8 cellular contexts compared by ENCODE assay signal in genomic region chr19:18020212-18021067, GRCh38. TPM values are rescaled to one million over a fixed set of nuclear protein-coding genes. Genes with fewer than 3 reads are reported as not detected.
DNase-seq lines count a peak whose midpoint lies in the region; ATAC-seq and TF ChIP-seq lines count a peak whose summit lies in the region.

No MANE protein-coding gene starts in this region.

- no peak overlapping the region for H3T11ph ChIP-seq in H9 (ENCODE audit: low read length)

- peak overlapping the region; percentile 37 for H4K5ac ChIP-seq in H9 (ENCODE audit: insufficient read length, low read depth, low read length)

- no peak overlapping the region for H3K23ac ChIP-seq in H9 (ENCODE audit: insufficient read length, low read depth, low read length)

- no peak overlapping the region for H2BK5ac ChIP-seq in H9 (ENCODE audit: insufficient read length, low read length)

- H3K4me1 ChIP-seq in H9 (ENCODE audit: insufficient read depth, low read length), result no peaks in the 10 kb centered on the region; the same call in 1 of the 2 replicates

- peak overlapping the region; percentile 83 for H4K91ac ChIP-seq in H9 (ENCODE audit: insufficient read length, low read depth, low read length)

- no peaks in the 10 kb centered on the region for H3K9me3 ChIP-seq in H9 (ENCODE audit: control insufficient read depth, low read depth, low read length)

- no peak overlapping the region for H3K14ac ChIP-seq in H9 (ENCODE audit: insufficient read depth, low read length)

- no peak overlapping the region for H3K4ac ChIP-seq in H9 (ENCODE audit: low read depth, low read length)

- H3K27me3 Mint-ChIP-seq in H9 (ENCODE audit: low read depth) (no peaks in the 10 kb centered on the region), immature natural killer cell (ENCODE audit: low read depth in 3 of 3) (peaks cover 0 to 6% (median 4%) of the 10 kb centered on the region in 3 donors), type B pancreatic cell (no peaks in the 10 kb centered on the region)

- H2BK15ac ChIP-seq in H9 (ENCODE audit: low read depth, low read length), result no peak overlapping the region

- no peak overlapping the region for H3K4me2 ChIP-seq in H9 (ENCODE audit: insufficient read depth, insufficient read length, low read length)

- H4K20me1 ChIP-seq in H9 (ENCODE audit: control insufficient read depth, insufficient read depth, insufficient read length), result no peaks in the 10 kb centered on the region

- H2AK5ac ChIP-seq in H9 (ENCODE audit: insufficient read length, low read length), result no peak overlapping the region

- DNase-seq in H9 (no peak), immature natural killer cell (no peak), SW480 (ENCODE audit: low spot score) (no peak), type B pancreatic cell (ENCODE audit: extremely low spot score, unreplicated experiment) (no peak)
- DNase-seq in stimulated activated effector memory CD8-positive, alpha-beta T cell treated with anti-CD3 and anti-CD28 coated beads, Interleukin-12 subunit alpha, Interleukin-12 subunit beta, amount 100 ng/mL, for 72 hours (ENCODE audit: low spot score in 2 of 2), result no peak

- TF ChIP-seq CTCF in H9 (conservative IDR thresholded peaks at IDR 0.05) (no peak), type B pancreatic cell (conservative IDR thresholded peaks at IDR 0.05) (no peak)

- H3K9me3 Mint-ChIP-seq in H9, result no peaks in the 10 kb centered on the region
- no peaks in the 10 kb centered on the region for H3K9me3 Mint-ChIP-seq in immature natural killer cell
- peaks cover 3% of the 10 kb centered on the region for H3K9me3 Mint-ChIP-seq in stimulated activated effector memory CD8-positive, alpha-beta T cell treated with anti-CD3 and anti-CD28 coated beads, Interleukin-12 subunit alpha, Interleukin-12 subunit beta, amount 100 ng/mL, for 72 hours
- H3K9me3 Mint-ChIP-seq in type B pancreatic cell, result no peaks in the 10 kb centered on the region

- H3K27ac Mint-ChIP-seq in H9, result no peak overlapping the region
- H3K27ac Mint-ChIP-seq in immature natural killer cell, result peak overlapping the region in 5 of 6 donors; percentile 39 to 88 (median 83)
- H3K27ac Mint-ChIP-seq in stimulated activated effector memory CD8-positive, alpha-beta T cell treated with anti-CD3 and anti-CD28 coated beads, Interleukin-12 subunit alpha, Interleukin-12 subunit beta, amount 100 ng/mL, for 72 hours, result peak overlapping the region; percentile 97
- H3K27ac Mint-ChIP-seq in type B pancreatic cell, result no peak overlapping the region

- H4K8ac ChIP-seq in H9 (replicated peaks; ENCODE audit: insufficient read length, low read depth, low read length), result peak overlapping the region; percentile 88

- H3K18ac ChIP-seq in H9 (ENCODE audit: insufficient read length, low read depth, low read length), result peak overlapping the region; percentile 29

- H3K4me3 Mint-ChIP-seq in H9 (no peak overlapping the region), immature natural killer cell (peak overlapping the region in 2 of 5 donors; percentile 65 to 77), type B pancreatic cell (no peak overlapping the region)
- peak overlapping the region; percentile 70 for H3K4me3 Mint-ChIP-seq in stimulated activated effector memory CD8-positive, alpha-beta T cell treated with anti-CD3 and anti-CD28 coated beads, Interleukin-12 subunit alpha, Interleukin-12 subunit beta, amount 100 ng/mL, for 72 hours

- no peak overlapping the region for H3K56ac ChIP-seq in H9 (ENCODE audit: insufficient read length, low read depth, low read length)

- no peak overlapping the region for H3K9ac ChIP-seq in H9 (ENCODE audit: extremely low read depth, insufficient read length, low read length)

- no CpG with 5 or more reads among the region's 15 CpGs for WGBS in H9 (ENCODE audit: extremely low coverage, insufficient read length, low lambda C conversion rate)
- WGBS in adipose tissue, 3 donors, result 25 to 35% (median 35%) methylated on average over 15 of the region's 15 CpGs

- H3K27ac ChIP-seq in H9 (ENCODE audit: insufficient read length, low read depth, low read length) (no peak overlapping the region), adipose tissue (ENCODE audit: low read depth, low read length) (peak overlapping the region; percentile 60)

- no peak overlapping the region for H2BK20ac ChIP-seq in H9 (ENCODE audit: low read depth, low read length, poor library complexity, severe bottlenecking)

- H2AFZ ChIP-seq in H9 (ENCODE audit: low read length), result no peak overlapping the region

- no peak for ATAC-seq in stimulated activated effector memory CD8-positive, alpha-beta T cell treated with anti-CD3 and anti-CD28 coated beads, Interleukin-12 subunit alpha, Interleukin-12 subunit beta, amount 100 ng/mL, for 72 hours
- ATAC-seq in HG03045 (IDR thresholded peaks at IDR 0.05; ENCODE audit: unreplicated experiment) (no peak), HG02852 (IDR thresholded peaks at IDR 0.05; ENCODE audit: unreplicated experiment) (no peak)

- no peaks in the 10 kb centered on the region for H3K79me1 ChIP-seq in H9 (ENCODE audit: insufficient read depth, low read depth, low read length, poor library complexity, severe bottlenecking)

- H2BK12ac ChIP-seq in H9 (ENCODE audit: insufficient read length, low read depth, low read length), result no peak overlapping the region

- H2BK120ac ChIP-seq in H9 (ENCODE audit: low read depth, low read length, poor library complexity, severe bottlenecking), result no peak overlapping the region

- no peaks in the 10 kb centered on the region for H3K79me2 ChIP-seq in H9 (ENCODE audit: insufficient read depth, low read length)

- no peaks in the 10 kb centered on the region for H3K27me3 ChIP-seq in H9 (ENCODE audit: insufficient read depth, low read length)

- H3K4me1 Mint-ChIP-seq in H9 (peaks cover 6 to 13% of the 10 kb centered on the region in 2 experiments), immature natural killer cell (peaks cover 35 to 38% of the 10 kb centered on the region in 2 donors), type B pancreatic cell (ENCODE audit: unreplicated experiment) (peaks cover 4% of the 10 kb centered on the region)
- H3K4me1 Mint-ChIP-seq in stimulated activated effector memory CD8-positive, alpha-beta T cell treated with anti-CD3 and anti-CD28 coated beads, Interleukin-12 subunit alpha, Interleukin-12 subunit beta, amount 100 ng/mL, for 72 hours, result peaks cover 66% of the 10 kb centered on the region

- H3K36me3 Mint-ChIP-seq in H9 (ENCODE audit: insufficient read depth in 1 of 3, low read depth in 3 of 3), result peaks cover 0 to 2% (median 0%) of the 10 kb centered on the region in 3 experiments; a peak in 2 of 7 replicates
- peaks cover 0 to 3% (median under 1%) of the 10 kb centered on the region in 3 donors for H3K36me3 Mint-ChIP-seq in immature natural killer cell
- peaks cover 25% of the 10 kb centered on the region for H3K36me3 Mint-ChIP-seq in stimulated activated effector memory CD8-positive, alpha-beta T cell treated with anti-CD3 and anti-CD28 coated beads, Interleukin-12 subunit alpha, Interleukin-12 subunit beta, amount 100 ng/mL, for 72 hours
- no peaks in the 10 kb centered on the region for H3K36me3 Mint-ChIP-seq in type B pancreatic cell

- no peaks in the 10 kb centered on the region for H3K23me2 ChIP-seq in H9 (ENCODE audit: insufficient read length, low read depth, low read length, poor library complexity, severe bottlenecking)

RNA-seq across cellular contexts. Expression of gene ARRDC2, which starts 12.5 kb away (rescaled TPM):
- total RNA-seq in H9 (2021), result 9.5 and 10.5 TPM in 2 replicates
- 10 to 100 TPM; 11.1 to 48.6 (median 15.4) TPM for polyA plus RNA-seq in adipose tissue
- polyA plus RNA-seq in immature natural killer cell, result 10 to 100 TPM; 31.4 to 39.2 (median 38.6) TPM
- total RNA-seq in type B pancreatic cell (ENCODE audit: low replicate concordance), result 2.8 and 6.3 TPM in 2 replicates

RNA-seq across cellular contexts. Expression of gene KCNN1, which starts 53.5 kb away (rescaled TPM):
- 8.4 and 9.2 TPM in 2 replicates for total RNA-seq in H9 (2021)
- polyA plus RNA-seq in adipose tissue, result under 1 TPM in 2 of 3 donors, not detected in 1; 0.06 to 0.34 TPM
- polyA plus RNA-seq in immature natural killer cell, result not detected
- 13.4 and 15.3 TPM in 2 replicates for total RNA-seq in type B pancreatic cell (ENCODE audit: low replicate concordance)

Comparison
In these comparisons a context has a peak if more than half of its experiments do, and no peak if none do; other contexts are left out.
1. H3K27ac Mint-ChIP-seq: peak in immature natural killer cell (5 of 6) and stimulated activated effector memory CD8-positive, alpha-beta T cell treated with anti-CD3 and anti-CD28 coated beads, Interleukin-12 subunit alpha, Interleukin-12 subunit beta, amount 100 ng/mL, for 72 hours (single experiment); none in H9 (0 of 3) and type B pancreatic cell (single experiment).